2 cellular contexts compared by ENCODE assay signal in the genomic region with DNA sequence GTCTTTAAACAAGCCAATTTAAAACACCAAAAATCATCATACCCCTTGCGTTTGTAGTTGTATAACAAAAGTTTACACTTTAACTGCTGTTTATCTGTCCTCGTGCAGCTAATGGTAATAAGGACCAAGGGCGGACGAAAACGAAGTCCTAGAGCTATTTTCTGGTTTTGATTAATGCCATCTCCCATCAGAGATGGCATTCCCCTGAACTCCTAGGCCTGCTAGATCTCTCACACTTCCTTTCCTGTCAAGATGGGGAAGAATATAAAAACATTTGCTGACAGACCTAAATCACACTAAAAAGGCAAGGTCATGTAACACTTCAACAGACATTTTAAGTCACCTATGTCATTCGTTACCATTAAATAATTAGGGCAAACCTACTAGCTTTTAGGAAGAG.
TF ChIP-seq lines count a peak whose summit lies in the region.

No MANE protein-coding gene starts in this region.

TF ChIP-seq in IMR-90, 13 proteins besides CTCF, POLR2A, EP300 and RAD21:
- TF ChIP-seq MAFK (IDR thresholded peaks at IDR 0.05; ENCODE audit: low read depth, low read length) (no peak), USF2 (IDR thresholded peaks at IDR 0.05; ENCODE audit: low read depth, low read length) (no peak), RFX5 (IDR thresholded peaks at IDR 0.05; ENCODE audit: low read depth, low read length) (no peak), SMC3 (IDR thresholded peaks at IDR 0.05; ENCODE audit: low read depth, low read length) (no peak), CHD1 (IDR thresholded peaks at IDR 0.05; ENCODE audit: low read depth, low read length) (no peak), NFE2L2 (IDR thresholded peaks at IDR 0.05; ENCODE audit: low read depth, low read length) (no peak), ELK1 (IDR thresholded peaks at IDR 0.05; ENCODE audit: borderline replicate concordance, low read depth, low read length) (no peak), RCOR1 (IDR thresholded peaks at IDR 0.05; ENCODE audit: insufficient replicate concordance, low read length) (no peak), MXI1 (IDR thresholded peaks at IDR 0.05; ENCODE audit: borderline replicate concordance, low read depth, low read length) (no peak)

TF ChIP-seq in WTC11, 78 proteins besides CTCF, POLR2A, EP300 and RAD21:
- no peak for TF ChIP-seq NFE2L1 (CRISPR knock-in tag; IDR thresholded peaks at IDR 0.05)
- TF ChIP-seq IRF2 (CRISPR knock-in tag; IDR thresholded peaks at IDR 0.05; ENCODE audit: borderline replicate concordance, low read depth): no peak
- no peak for TF ChIP-seq FOXJ3 (CRISPR knock-in tag; IDR thresholded peaks at IDR 0.05; ENCODE audit: borderline replicate concordance)
- TF ChIP-seq, protein P1, sequence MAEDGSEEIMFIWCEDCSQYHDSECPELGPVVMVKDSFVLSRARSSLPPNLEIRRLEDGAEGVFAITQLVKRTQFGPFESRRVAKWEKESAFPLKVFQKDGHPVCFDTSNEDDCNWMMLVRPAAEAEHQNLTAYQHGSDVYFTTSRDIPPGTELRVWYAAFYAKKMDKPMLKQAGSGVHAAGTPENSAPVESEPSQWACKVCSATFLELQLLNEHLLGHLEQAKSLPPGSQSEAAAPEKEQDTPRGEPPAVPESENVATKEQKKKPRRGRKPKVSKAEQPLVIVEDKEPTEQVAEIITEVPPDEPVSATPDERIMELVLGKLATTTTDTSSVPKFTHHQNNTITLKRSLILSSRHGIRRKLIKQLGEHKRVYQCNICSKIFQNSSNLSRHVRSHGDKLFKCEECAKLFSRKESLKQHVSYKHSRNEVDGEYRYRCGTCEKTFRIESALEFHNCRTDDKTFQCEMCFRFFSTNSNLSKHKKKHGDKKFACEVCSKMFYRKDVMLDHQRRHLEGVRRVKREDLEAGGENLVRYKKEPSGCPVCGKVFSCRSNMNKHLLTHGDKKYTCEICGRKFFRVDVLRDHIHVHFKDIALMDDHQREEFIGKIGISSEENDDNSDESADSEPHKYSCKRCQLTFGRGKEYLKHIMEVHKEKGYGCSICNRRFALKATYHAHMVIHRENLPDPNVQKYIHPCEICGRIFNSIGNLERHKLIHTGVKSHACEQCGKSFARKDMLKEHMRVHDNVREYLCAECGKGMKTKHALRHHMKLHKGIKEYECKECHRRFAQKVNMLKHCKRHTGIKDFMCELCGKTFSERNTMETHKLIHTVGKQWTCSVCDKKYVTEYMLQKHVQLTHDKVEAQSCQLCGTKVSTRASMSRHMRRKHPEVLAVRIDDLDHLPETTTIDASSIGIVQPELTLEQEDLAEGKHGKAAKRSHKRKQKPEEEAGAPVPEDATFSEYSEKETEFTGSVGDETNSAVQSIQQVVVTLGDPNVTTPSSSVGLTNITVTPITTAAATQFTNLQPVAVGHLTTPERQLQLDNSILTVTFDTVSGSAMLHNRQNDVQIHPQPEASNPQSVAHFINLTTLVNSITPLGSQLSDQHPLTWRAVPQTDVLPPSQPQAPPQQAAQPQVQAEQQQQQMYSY (CRISPR knock-in tag; IDR thresholded peaks at IDR 0.05): no peak
- TF ChIP-seq ARID4B (CRISPR knock-in tag; IDR thresholded peaks at IDR 0.05; ENCODE audit: borderline replicate concordance): no peak
